1 cellular context compared by ENCODE assay signal in genomic region chr11:68127791-68128681, GRCh38.
TF ChIP-seq lines count a peak whose summit lies in the region.

No MANE protein-coding gene starts in this region.

TF ChIP-seq in HepG2, 621 proteins besides CTCF, POLR2A, EP300 and RAD21 (continued from another document and continues in another):
- TF ChIP-seq, protein P1, sequence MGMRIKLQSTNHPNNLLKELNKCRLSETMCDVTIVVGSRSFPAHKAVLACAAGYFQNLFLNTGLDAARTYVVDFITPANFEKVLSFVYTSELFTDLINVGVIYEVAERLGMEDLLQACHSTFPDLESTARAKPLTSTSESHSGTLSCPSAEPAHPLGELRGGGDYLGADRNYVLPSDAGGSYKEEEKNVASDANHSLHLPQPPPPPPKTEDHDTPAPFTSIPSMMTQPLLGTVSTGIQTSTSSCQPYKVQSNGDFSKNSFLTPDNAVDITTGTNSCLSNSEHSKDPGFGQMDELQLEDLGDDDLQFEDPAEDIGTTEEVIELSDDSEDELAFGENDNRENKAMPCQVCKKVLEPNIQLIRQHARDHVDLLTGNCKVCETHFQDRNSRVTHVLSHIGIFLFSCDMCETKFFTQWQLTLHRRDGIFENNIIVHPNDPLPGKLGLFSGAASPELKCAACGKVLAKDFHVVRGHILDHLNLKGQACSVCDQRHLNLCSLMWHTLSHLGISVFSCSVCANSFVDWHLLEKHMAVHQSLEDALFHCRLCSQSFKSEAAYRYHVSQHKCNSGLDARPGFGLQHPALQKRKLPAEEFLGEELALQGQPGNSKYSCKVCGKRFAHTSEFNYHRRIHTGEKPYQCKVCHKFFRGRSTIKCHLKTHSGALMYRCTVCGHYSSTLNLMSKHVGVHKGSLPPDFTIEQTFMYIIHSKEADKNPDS (CRISPR knock-in tag; IDR thresholded peaks at IDR 0.05): no peak
- TF ChIP-seq, protein P2, sequence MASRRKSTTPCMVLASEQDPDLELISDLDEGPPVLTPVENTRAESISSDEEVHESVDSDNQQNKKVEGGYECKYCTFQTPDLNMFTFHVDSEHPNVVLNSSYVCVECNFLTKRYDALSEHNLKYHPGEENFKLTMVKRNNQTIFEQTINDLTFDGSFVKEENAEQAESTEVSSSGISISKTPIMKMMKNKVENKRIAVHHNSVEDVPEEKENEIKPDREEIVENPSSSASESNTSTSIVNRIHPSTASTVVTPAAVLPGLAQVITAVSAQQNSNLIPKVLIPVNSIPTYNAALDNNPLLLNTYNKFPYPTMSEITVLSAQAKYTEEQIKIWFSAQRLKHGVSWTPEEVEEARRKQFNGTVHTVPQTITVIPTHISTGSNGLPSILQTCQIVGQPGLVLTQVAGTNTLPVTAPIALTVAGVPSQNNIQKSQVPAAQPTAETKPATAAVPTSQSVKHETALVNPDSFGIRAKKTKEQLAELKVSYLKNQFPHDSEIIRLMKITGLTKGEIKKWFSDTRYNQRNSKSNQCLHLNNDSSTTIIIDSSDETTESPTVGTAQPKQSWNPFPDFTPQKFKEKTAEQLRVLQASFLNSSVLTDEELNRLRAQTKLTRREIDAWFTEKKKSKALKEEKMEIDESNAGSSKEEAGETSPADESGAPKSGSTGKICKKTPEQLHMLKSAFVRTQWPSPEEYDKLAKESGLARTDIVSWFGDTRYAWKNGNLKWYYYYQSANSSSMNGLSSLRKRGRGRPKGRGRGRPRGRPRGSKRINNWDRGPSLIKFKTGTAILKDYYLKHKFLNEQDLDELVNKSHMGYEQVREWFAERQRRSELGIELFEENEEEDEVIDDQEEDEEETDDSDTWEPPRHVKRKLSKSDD (CRISPR knock-in tag; IDR thresholded peaks at IDR 0.05; ENCODE audit: low read depth): no peak
- TF ChIP-seq MATR3 (CRISPR knock-in tag; IDR thresholded peaks at IDR 0.05) (no peak), RBAK (CRISPR knock-in tag; IDR thresholded peaks at IDR 0.05) (no peak), E2F1 (CRISPR knock-in tag; IDR thresholded peaks at IDR 0.05) (no peak), FOXP4 (CRISPR knock-in tag; IDR thresholded peaks at IDR 0.05) (0 out of 2 replicates have a peak, but pooled peaks have one; percentile 54), GATAD1 (CRISPR knock-in tag; IDR thresholded peaks at IDR 0.05) (no peak), KLF15 (CRISPR knock-in tag; IDR thresholded peaks at IDR 0.05; ENCODE audit: borderline replicate concordance) (peak; percentile 73; the same call in 1 of the 2 replicates), ZNF225 (CRISPR knock-in tag; IDR thresholded peaks at IDR 0.05) (no peak), NONO (IDR thresholded peaks at IDR 0.05) (no peak), NONO (CRISPR knock-in tag; conservative IDR thresholded peaks at IDR 0.05) (no peak), NR2F6 (IDR thresholded peaks at IDR 0.05) (peak; percentile 38; the same call in 1 of the 2 replicates), NR2F6 (CRISPR knock-in tag; IDR thresholded peaks at IDR 0.05) (peak; percentile 28; the same call in 1 of the 2 replicates), GPN1 (CRISPR knock-in tag; IDR thresholded peaks at IDR 0.05; ENCODE audit: borderline replicate concordance) (no peak), ZNF317 (CRISPR knock-in tag; IDR thresholded peaks at IDR 0.05) (no peak; the same call in 1 of the 2 replicates), ZNF598 (CRISPR knock-in tag; IDR thresholded peaks at IDR 0.05; ENCODE audit: borderline replicate concordance) (no peak), ARNT2 (CRISPR knock-in tag; IDR thresholded peaks at IDR 0.05; ENCODE audit: low read depth) (peak; percentile 21; the same call in 1 of the 2 replicates), CCDC6 (CRISPR knock-in tag; IDR thresholded peaks at IDR 0.05) (peak; percentile 55; the same call in 1 of the 2 replicates), ZNF776 (CRISPR knock-in tag; IDR thresholded peaks at IDR 0.05) (peak; percentile 29; the same call in 1 of the 2 replicates), ZFP37 (CRISPR knock-in tag; IDR thresholded peaks at IDR 0.05; ENCODE audit: borderline replicate concordance) (no peak), KDM4B (CRISPR knock-in tag; IDR thresholded peaks at IDR 0.05) (0 out of 2 replicates have a peak, but pooled peaks have one; percentile 9), SNAPC2 (CRISPR knock-in tag; IDR thresholded peaks at IDR 0.05) (no peak), ETS1 (CRISPR knock-in tag; IDR thresholded peaks at IDR 0.05) (no peak), BCLAF1 (IDR thresholded peaks at IDR 0.05) (no peak), ZNF816 (CRISPR knock-in tag; IDR thresholded peaks at IDR 0.05; ENCODE audit: borderline replicate concordance) (no peak), CENPX (CRISPR knock-in tag; IDR thresholded peaks at IDR 0.05) (no peak), PRPF4 (IDR thresholded peaks at IDR 0.05; ENCODE audit: low read depth, low read length, poor library complexity, severe bottlenecking) (peak; percentile 72), ONECUT2 (CRISPR knock-in tag; IDR thresholded peaks at IDR 0.05) (no peak), SNAI1 (CRISPR knock-in tag; IDR thresholded peaks at IDR 0.05; ENCODE audit: borderline replicate concordance) (no peak; the same call in 1 of the 2 replicates), MTA3 (CRISPR knock-in tag; IDR thresholded peaks at IDR 0.05) (no peak), SYNCRIP (IDR thresholded peaks at IDR 0.05; ENCODE audit: insufficient read depth, low read depth, low read length) (no peak), SOX5 (CRISPR knock-in tag; IDR thresholded peaks at IDR 0.05; ENCODE audit: borderline replicate concordance) (no peak; the same call in 1 of the 2 replicates), ESRRA (CRISPR knock-in tag; IDR thresholded peaks at IDR 0.05; ENCODE audit: low read depth) (peak; percentile 63), NBN (conservative IDR thresholded peaks at IDR 0.05) (no peak), SMAD1 (CRISPR knock-in tag; IDR thresholded peaks at IDR 0.05; ENCODE audit: borderline replicate concordance, low read depth) (no peak), SALL2 (CRISPR knock-in tag; IDR thresholded peaks at IDR 0.05) (no peak), CREM (IDR thresholded peaks at IDR 0.05) (peak; percentile 30; the same call in 1 of the 2 replicates), CREM (CRISPR knock-in tag; IDR thresholded peaks at IDR 0.05) (no peak), MTA1 (CRISPR knock-in tag; IDR thresholded peaks at IDR 0.05; ENCODE audit: borderline replicate concordance) (peak; percentile 80), SETDB1 (CRISPR knock-in tag; IDR thresholded peaks at IDR 0.05; ENCODE audit: borderline replicate concordance) (no peak), ZNF747 (CRISPR knock-in tag; IDR thresholded peaks at IDR 0.05; ENCODE audit: borderline replicate concordance) (no peak), RFX5 (IDR thresholded peaks at IDR 0.05; ENCODE audit: low read depth, low read length) (no peak), ATF3 (CRISPR knock-in tag; IDR thresholded peaks at IDR 0.05) (no peak), ZFP41 (CRISPR knock-in tag; IDR thresholded peaks at IDR 0.05; ENCODE audit: borderline replicate concordance) (no peak)
- TF ChIP-seq, protein P3, sequence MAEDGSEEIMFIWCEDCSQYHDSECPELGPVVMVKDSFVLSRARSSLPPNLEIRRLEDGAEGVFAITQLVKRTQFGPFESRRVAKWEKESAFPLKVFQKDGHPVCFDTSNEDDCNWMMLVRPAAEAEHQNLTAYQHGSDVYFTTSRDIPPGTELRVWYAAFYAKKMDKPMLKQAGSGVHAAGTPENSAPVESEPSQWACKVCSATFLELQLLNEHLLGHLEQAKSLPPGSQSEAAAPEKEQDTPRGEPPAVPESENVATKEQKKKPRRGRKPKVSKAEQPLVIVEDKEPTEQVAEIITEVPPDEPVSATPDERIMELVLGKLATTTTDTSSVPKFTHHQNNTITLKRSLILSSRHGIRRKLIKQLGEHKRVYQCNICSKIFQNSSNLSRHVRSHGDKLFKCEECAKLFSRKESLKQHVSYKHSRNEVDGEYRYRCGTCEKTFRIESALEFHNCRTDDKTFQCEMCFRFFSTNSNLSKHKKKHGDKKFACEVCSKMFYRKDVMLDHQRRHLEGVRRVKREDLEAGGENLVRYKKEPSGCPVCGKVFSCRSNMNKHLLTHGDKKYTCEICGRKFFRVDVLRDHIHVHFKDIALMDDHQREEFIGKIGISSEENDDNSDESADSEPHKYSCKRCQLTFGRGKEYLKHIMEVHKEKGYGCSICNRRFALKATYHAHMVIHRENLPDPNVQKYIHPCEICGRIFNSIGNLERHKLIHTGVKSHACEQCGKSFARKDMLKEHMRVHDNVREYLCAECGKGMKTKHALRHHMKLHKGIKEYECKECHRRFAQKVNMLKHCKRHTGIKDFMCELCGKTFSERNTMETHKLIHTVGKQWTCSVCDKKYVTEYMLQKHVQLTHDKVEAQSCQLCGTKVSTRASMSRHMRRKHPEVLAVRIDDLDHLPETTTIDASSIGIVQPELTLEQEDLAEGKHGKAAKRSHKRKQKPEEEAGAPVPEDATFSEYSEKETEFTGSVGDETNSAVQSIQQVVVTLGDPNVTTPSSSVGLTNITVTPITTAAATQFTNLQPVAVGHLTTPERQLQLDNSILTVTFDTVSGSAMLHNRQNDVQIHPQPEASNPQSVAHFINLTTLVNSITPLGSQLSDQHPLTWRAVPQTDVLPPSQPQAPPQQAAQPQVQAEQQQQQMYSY (CRISPR knock-in tag; IDR thresholded peaks at IDR 0.05): 0 out of 2 replicates have a peak, but pooled peaks have one; percentile 38
- TF ChIP-seq, protein P4, sequence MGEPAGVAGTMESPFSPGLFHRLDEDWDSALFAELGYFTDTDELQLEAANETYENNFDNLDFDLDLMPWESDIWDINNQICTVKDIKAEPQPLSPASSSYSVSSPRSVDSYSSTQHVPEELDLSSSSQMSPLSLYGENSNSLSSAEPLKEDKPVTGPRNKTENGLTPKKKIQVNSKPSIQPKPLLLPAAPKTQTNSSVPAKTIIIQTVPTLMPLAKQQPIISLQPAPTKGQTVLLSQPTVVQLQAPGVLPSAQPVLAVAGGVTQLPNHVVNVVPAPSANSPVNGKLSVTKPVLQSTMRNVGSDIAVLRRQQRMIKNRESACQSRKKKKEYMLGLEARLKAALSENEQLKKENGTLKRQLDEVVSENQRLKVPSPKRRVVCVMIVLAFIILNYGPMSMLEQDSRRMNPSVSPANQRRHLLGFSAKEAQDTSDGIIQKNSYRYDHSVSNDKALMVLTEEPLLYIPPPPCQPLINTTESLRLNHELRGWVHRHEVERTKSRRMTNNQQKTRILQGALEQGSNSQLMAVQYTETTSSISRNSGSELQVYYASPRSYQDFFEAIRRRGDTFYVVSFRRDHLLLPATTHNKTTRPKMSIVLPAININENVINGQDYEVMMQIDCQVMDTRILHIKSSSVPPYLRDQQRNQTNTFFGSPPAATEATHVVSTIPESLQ (CRISPR knock-in tag; conservative IDR thresholded peaks at IDR 0.05): no peak
